Comparison of ENCODE assay signal across 10 cellular contexts in genomic region chr6:70956451-70957283, GRCh38. TPM values are rescaled to one million over a fixed set of nuclear protein-coding genes. Genes with fewer than 3 reads are reported as not detected.
DNase-seq lines count a peak whose midpoint lies in the region; ATAC-seq and TF ChIP-seq lines count a peak whose summit lies in the region.
"Had no signal": no experiment of that assay in that cellular context is flagged by ENCODE, and none has a peak within 500 bp of the region (broad histone marks: within the 10 kb centered on the region; RNA-seq: fewer than 3 reads in every experiment).

Gene B3GAT2, minus strand, starts transcription at chr6:70957060. Its CDS starts 631 bp downstream, at chr6:70956429.

- intact Hi-C loops in dorsolateral prefrontal cortex (cut with DNase I): loop anchor here (5.0 kb wide), 1 partner anchor 249 kb away; no protein-coding TSS in a partner anchor

- WGBS in lung, 2 donors: 1% methylated on average over 67 to 83 of the region's 83 CpGs
- WGBS in thymus: 2% methylated on average over 83 of the region's 83 CpGs

- no peaks in the 10 kb centered on the region for H3K36me3 ChIP-seq in RWPE2 (ENCODE audit: low read depth)
- no peaks in the 10 kb centered on the region for H3K36me3 ChIP-seq in lung (ENCODE audit: control insufficient read depth in 2 of 2, insufficient read depth in 2 of 2, low read length in 2 of 2)
- H3K36me3 ChIP-seq in thymus (ENCODE audit: control insufficient read depth, insufficient read depth): no peaks in the 10 kb centered on the region
- H3K36me3 ChIP-seq: adrenal gland had no signal

- H3K27ac ChIP-seq in RWPE2 (ENCODE audit: poor library complexity, severe bottlenecking): no peak within 1 kb of the TSS
- H3K27ac ChIP-seq in dorsolateral prefrontal cortex: peak within 1 kb of the TSS in 25 of 59 donors; percentile 2 to 75 (median 32)
- no peak within 1 kb of the TSS for H3K27ac ChIP-seq in lung (ENCODE audit: low read depth in 1 of 2, low read length in 1 of 2)
- H3K27ac ChIP-seq in thymus (ENCODE audit: low read depth): no peak within 1 kb of the TSS
- H3K27ac ChIP-seq: adrenal gland had no signal

- H3K4me1 ChIP-seq in RWPE2 (ENCODE audit: insufficient read depth, poor library complexity, severe bottlenecking) (no peaks in the 10 kb centered on the region), lung (ENCODE audit: control insufficient read depth in 2 of 2, insufficient read depth in 2 of 2, low read length in 2 of 2) (peaks cover 0 to 13% of the 10 kb centered on the region in 2 donors), thymus (ENCODE audit: control insufficient read depth, insufficient read depth, low read length) (no peaks in the 10 kb centered on the region)

- DNase-seq in NCI-H345 (lab: John Stamatoyannopoulos, UW) (peak; percentile 50), NCI-H345 treated with DMSO at 0.1 percent for 48 hours (lab: John Stamatoyannopoulos, UW; ENCODE audit: unreplicated experiment) (no peak), RWPE2 (ENCODE audit: low spot score) (no peak), dorsolateral prefrontal cortex (peak in 9 of 10 donors; percentile 20 to 56 (median 44)), lung (ENCODE audit: low spot score) (no peak), SW480 (ENCODE audit: low spot score) (no peak)
- DNase-seq: DND-41 had no signal

- H3K9me3 ChIP-seq in RWPE2 (ENCODE audit: severe bottlenecking) (no peaks in the 10 kb centered on the region), lung (ENCODE audit: control insufficient read depth in 2 of 2, insufficient read depth in 1 of 2, low read length in 1 of 2) (peaks cover 0 to 2% of the 10 kb centered on the region in 2 donors), thymus (ENCODE audit: control insufficient read depth) (peaks cover 1% of the 10 kb centered on the region)
- H3K9me3 ChIP-seq: adrenal gland had no signal

- ATAC-seq in HG02571 (IDR thresholded peaks at IDR 0.05; ENCODE audit: unreplicated experiment) (peak; percentile 18), RWPE2 (ENCODE audit: low read depth) (peak; percentile 39), lung (ENCODE audit: insufficient read depth, low FRiP score) (peak; percentile 39)

- TF ChIP-seq CTCF in RWPE2 (IDR thresholded peaks at IDR 0.05; ENCODE audit: poor library complexity, severe bottlenecking) (no peak), dorsolateral prefrontal cortex (IDR thresholded peaks at IDR 0.05 in 54 of 56, conservative IDR thresholded peaks at IDR 0.05 in 2 of 56; ENCODE audit: low read depth in 1 of 56, partially characterized antibody in 56 of 56) (peak in 4 of 56 donors; percentile 5 to 21 (median 8)), lung (IDR thresholded peaks at IDR 0.05; ENCODE audit: control extremely low read depth, extremely low read depth) (no peak)

- H3K4me3 ChIP-seq in RWPE2 (ENCODE audit: severe bottlenecking) (peak within 1 kb of the TSS; percentile 23), dorsolateral prefrontal cortex (peak within 1 kb of the TSS; percentile 53 to 87 (median 71)), lung (peak within 1 kb of the TSS; percentile 36), thymus (ENCODE audit: low read length) (peak within 1 kb of the TSS; percentile 36)

- H3K27me3 ChIP-seq in RWPE2 (ENCODE audit: insufficient read depth, poor library complexity, severe bottlenecking) (peaks cover 70% of the 10 kb centered on the region), dorsolateral prefrontal cortex (peaks cover 0 to 14% (median 0%) of the 10 kb centered on the region in 45 donors), lung (ENCODE audit: control insufficient read depth, insufficient read depth) (no peaks in the 10 kb centered on the region), thymus (ENCODE audit: control insufficient read depth, insufficient read depth) (peaks cover 42% of the 10 kb centered on the region)

RNA-seq across cellular contexts. Expression of gene B3GAT2, which starts in this region (rescaled TPM):
- total RNA-seq in dorsolateral prefrontal cortex (10 to 100 TPM in 111 of 120 experiments, 1 to 10 TPM in 9; 5.9 to 44.4 (median 16.6) TPM), lung (under 1 TPM; 0.06 to 0.65 TPM)
- polyA plus RNA-seq in lung (under 1 TPM; 0.06 to 0.08 TPM), thymus (0.46 TPM)

Comparison
In these comparisons a context has a peak if more than half of its experiments do, and no peak if none do; other contexts are left out.
1. RNA of gene B3GAT2 (total RNA-seq): 5.9 to 44.4 TPM in dorsolateral prefrontal cortex; 0.06 to 0.65 TPM in lung; every median in the first group is over 4 times any median in the second.
2. DNase-seq: peak in NCI-H345 (single experiment) and dorsolateral prefrontal cortex (9 of 10); none in NCI-H345 treated with DMSO at 0.1 percent for 48 hours (single experiment), RWPE2 (single experiment), lung (single experiment) and SW480 (single experiment).
3. Peak in ATAC-seq and H3K4me3 ChIP-seq in lung; RNA of the gene not detected or under 1 TPM.
4. Peak in every context shown above with its lines, with median percentiles within 50 percentile points of each other: ATAC-seq and H3K4me3 ChIP-seq.